ENCODE assay signal across 1 cellular context in genomic region chr1:223886516-223886921, GRCh38.
A peak's percentile ranks its signal among the peaks of the same experiment; 100 is the strongest.
TF ChIP-seq lines count a peak whose summit lies in the region.

No MANE protein-coding gene starts in this region.

TF ChIP-seq in HepG2, 621 proteins besides CTCF, POLR2A, EP300 and RAD21 (continues in another document):
- TF ChIP-seq NR3C1 (CRISPR knock-in tag; IDR thresholded peaks at IDR 0.05) (no peak), PLRG1 (conservative IDR thresholded peaks at IDR 0.05) (no peak), GABPB1 (CRISPR knock-in tag; IDR thresholded peaks at IDR 0.05) (no peak), GATAD1 (CRISPR knock-in tag; IDR thresholded peaks at IDR 0.05) (peak; percentile 46), MLXIP (CRISPR knock-in tag; IDR thresholded peaks at IDR 0.05; ENCODE audit: borderline replicate concordance) (no peak), GATAD2A (CRISPR knock-in tag; IDR thresholded peaks at IDR 0.05) (peak; percentile 96), ARHGAP35 (CRISPR knock-in tag; IDR thresholded peaks at IDR 0.05; ENCODE audit: borderline replicate concordance) (no peak), ZMYM3 (CRISPR knock-in tag; IDR thresholded peaks at IDR 0.05) (no peak; the same call in 1 of the 2 replicates), NFIC (IDR thresholded peaks at IDR 0.05; ENCODE audit: low read length) (peak; percentile 55; the same call in 1 of the 2 replicates), KAT2B (IDR thresholded peaks at IDR 0.05; ENCODE audit: borderline replicate concordance, low read depth, low read length) (peak; percentile 51; the same call in 1 of the 2 replicates), ISL2 (CRISPR knock-in tag; IDR thresholded peaks at IDR 0.05) (peak; percentile 58; the same call in 1 of the 2 replicates), ZNF577 (CRISPR knock-in tag; IDR thresholded peaks at IDR 0.05; ENCODE audit: borderline replicate concordance, low read depth) (no peak), POGZ (CRISPR knock-in tag; IDR thresholded peaks at IDR 0.05) (peak; percentile 82; the same call in 1 of the 2 replicates), ZNF773 (CRISPR knock-in tag; IDR thresholded peaks at IDR 0.05; ENCODE audit: borderline replicate concordance) (no peak), NFKB2 (CRISPR knock-in tag; IDR thresholded peaks at IDR 0.05; ENCODE audit: borderline replicate concordance) (no peak), SMAD3 (CRISPR knock-in tag; IDR thresholded peaks at IDR 0.05) (peak; percentile 58), RXRB (CRISPR knock-in tag; IDR thresholded peaks at IDR 0.05; ENCODE audit: borderline replicate concordance) (peak; percentile 97), CREB1 (IDR thresholded peaks at IDR 0.05) (no peak), CREB1 (CRISPR knock-in tag; IDR thresholded peaks at IDR 0.05) (peak; percentile 78), REST (IDR thresholded peaks at IDR 0.05; ENCODE audit: borderline replicate concordance in 1 of 2, low read depth in 1 of 2, low read length in 2 of 2) (peak in 1 of 2 experiments; percentile 36; a peak in 1 of 4 replicates), THAP11 (CRISPR knock-in tag; IDR thresholded peaks at IDR 0.05) (peak; percentile 60), CREM (IDR thresholded peaks at IDR 0.05) (peak; percentile 46; the same call in 1 of the 2 replicates), CREM (CRISPR knock-in tag; IDR thresholded peaks at IDR 0.05) (no peak), ZNF7 (CRISPR knock-in tag; IDR thresholded peaks at IDR 0.05) (no peak), RERE (CRISPR knock-in tag; IDR thresholded peaks at IDR 0.05; ENCODE audit: low read depth) (peak; percentile 89), HIC2 (CRISPR knock-in tag; IDR thresholded peaks at IDR 0.05; ENCODE audit: low read depth) (no peak), FOXA3 (CRISPR knock-in tag; IDR thresholded peaks at IDR 0.05) (peak; percentile 97), CHD4 (IDR thresholded peaks at IDR 0.05; ENCODE audit: borderline replicate concordance, low read length) (no peak), MIXL1 (CRISPR knock-in tag; IDR thresholded peaks at IDR 0.05) (peak; percentile 89), MYC (CRISPR knock-in tag; IDR thresholded peaks at IDR 0.05; ENCODE audit: borderline replicate concordance) (no peak), KMT2B (CRISPR knock-in tag; IDR thresholded peaks at IDR 0.05) (no peak)
- TF ChIP-seq, protein P1, sequence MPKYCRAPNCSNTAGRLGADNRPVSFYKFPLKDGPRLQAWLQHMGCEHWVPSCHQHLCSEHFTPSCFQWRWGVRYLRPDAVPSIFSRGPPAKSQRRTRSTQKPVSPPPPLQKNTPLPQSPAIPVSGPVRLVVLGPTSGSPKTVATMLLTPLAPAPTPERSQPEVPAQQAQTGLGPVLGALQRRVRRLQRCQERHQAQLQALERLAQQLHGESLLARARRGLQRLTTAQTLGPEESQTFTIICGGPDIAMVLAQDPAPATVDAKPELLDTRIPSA (CRISPR knock-in tag; IDR thresholded peaks at IDR 0.05; ENCODE audit: borderline replicate concordance) = no peak
- TF ChIP-seq, protein P2, sequence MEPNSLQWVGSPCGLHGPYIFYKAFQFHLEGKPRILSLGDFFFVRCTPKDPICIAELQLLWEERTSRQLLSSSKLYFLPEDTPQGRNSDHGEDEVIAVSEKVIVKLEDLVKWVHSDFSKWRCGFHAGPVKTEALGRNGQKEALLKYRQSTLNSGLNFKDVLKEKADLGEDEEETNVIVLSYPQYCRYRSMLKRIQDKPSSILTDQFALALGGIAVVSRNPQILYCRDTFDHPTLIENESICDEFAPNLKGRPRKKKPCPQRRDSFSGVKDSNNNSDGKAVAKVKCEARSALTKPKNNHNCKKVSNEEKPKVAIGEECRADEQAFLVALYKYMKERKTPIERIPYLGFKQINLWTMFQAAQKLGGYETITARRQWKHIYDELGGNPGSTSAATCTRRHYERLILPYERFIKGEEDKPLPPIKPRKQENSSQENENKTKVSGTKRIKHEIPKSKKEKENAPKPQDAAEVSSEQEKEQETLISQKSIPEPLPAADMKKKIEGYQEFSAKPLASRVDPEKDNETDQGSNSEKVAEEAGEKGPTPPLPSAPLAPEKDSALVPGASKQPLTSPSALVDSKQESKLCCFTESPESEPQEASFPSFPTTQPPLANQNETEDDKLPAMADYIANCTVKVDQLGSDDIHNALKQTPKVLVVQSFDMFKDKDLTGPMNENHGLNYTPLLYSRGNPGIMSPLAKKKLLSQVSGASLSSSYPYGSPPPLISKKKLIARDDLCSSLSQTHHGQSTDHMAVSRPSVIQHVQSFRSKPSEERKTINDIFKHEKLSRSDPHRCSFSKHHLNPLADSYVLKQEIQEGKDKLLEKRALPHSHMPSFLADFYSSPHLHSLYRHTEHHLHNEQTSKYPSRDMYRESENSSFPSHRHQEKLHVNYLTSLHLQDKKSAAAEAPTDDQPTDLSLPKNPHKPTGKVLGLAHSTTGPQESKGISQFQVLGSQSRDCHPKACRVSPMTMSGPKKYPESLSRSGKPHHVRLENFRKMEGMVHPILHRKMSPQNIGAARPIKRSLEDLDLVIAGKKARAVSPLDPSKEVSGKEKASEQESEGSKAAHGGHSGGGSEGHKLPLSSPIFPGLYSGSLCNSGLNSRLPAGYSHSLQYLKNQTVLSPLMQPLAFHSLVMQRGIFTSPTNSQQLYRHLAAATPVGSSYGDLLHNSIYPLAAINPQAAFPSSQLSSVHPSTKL (CRISPR knock-in tag; IDR thresholded peaks at IDR 0.05) = peak; percentile 96
- TF ChIP-seq, protein P3, sequence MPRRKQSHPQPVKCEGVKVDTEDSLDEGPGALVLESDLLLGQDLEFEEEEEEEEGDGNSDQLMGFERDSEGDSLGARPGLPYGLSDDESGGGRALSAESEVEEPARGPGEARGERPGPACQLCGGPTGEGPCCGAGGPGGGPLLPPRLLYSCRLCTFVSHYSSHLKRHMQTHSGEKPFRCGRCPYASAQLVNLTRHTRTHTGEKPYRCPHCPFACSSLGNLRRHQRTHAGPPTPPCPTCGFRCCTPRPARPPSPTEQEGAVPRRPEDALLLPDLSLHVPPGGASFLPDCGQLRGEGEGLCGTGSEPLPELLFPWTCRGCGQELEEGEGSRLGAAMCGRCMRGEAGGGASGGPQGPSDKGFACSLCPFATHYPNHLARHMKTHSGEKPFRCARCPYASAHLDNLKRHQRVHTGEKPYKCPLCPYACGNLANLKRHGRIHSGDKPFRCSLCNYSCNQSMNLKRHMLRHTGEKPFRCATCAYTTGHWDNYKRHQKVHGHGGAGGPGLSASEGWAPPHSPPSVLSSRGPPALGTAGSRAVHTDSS (CRISPR knock-in tag; conservative IDR thresholded peaks at IDR 0.05) = no peak
